Comparison of ENCODE assay signal across 20 cellular contexts in genomic region chr19:45169602-45170001, GRCh38. TPM values are rescaled to one million over a fixed set of nuclear protein-coding genes. Genes with fewer than 3 reads are reported as not detected.
DNase-seq lines count a peak whose midpoint lies in the region; ATAC-seq and TF ChIP-seq lines count a peak whose summit lies in the region.
"Had no signal": no experiment of that assay in that cellular context is flagged by ENCODE, and none has a peak within 500 bp of the region (broad histone marks: within the 10 kb centered on the region; RNA-seq: fewer than 3 reads in every experiment).

No MANE protein-coding gene starts in this region.

- ATAC-seq in activated CD4-positive, alpha-beta T cell treated with anti-CD3 and anti-CD28 coated beads for 36 hours = no peak
- no peak for ATAC-seq in CD4-positive, alpha-beta T cell (ENCODE audit: poor library complexity)
- no peak for ATAC-seq in activated T-helper 17 cell treated with anti-CD3 and anti-CD28 coated beads, Interleukin-2, amount 50 U/mL, for 72 hours (replicated peaks)
- ATAC-seq: CD8-positive, alpha-beta T cell; GM12878; PC-3 had no signal

- no peak overlapping the region for H3K27ac ChIP-seq in CD4-positive, alpha-beta T cell (ENCODE audit: low read depth, low read length)
- no peak overlapping the region for H3K27ac ChIP-seq in breast epithelium
- H3K27ac ChIP-seq: GM23248 had no signal

- TF ChIP-seq CTCF in CD4-positive, alpha-beta T cell (IDR thresholded peaks at IDR 0.05) = no peak
- no peak for TF ChIP-seq CTCF in breast epithelium (IDR thresholded peaks at IDR 0.05)

- H3K4me1 ChIP-seq in breast epithelium = peaks cover 0 to 7% of the 10 kb centered on the region in 2 donors

- TF ChIP-seq POLR2A in breast epithelium (IDR thresholded peaks at IDR 0.05) = no peak

- peaks cover 1% of the 10 kb centered on the region for H3K36me3 Mint-ChIP-seq in activated CD4-positive, alpha-beta T cell treated with anti-CD3 and anti-CD28 coated beads, Interleukin-2, amount 10 ng/mL, durations not matched to agents 24 days and 14 days (ENCODE audit: low read depth)
- H3K36me3 Mint-ChIP-seq in activated CD4-positive, alpha-beta T cell treated with anti-CD3 and anti-CD28 coated beads for 36 hours (ENCODE audit: low read depth) = no peaks in the 10 kb centered on the region
- H3K36me3 Mint-ChIP-seq in CD4-positive, alpha-beta T cell (ENCODE audit: low read depth) = no peaks in the 10 kb centered on the region
- H3K36me3 Mint-ChIP-seq in activated T-helper 17 cell treated with anti-CD3 and anti-CD28 coated beads, Interleukin-2, amount 50 U/mL, for 72 hours (ENCODE audit: low read depth) = no peaks in the 10 kb centered on the region

- no peak overlapping the region for H3K4me3 Mint-ChIP-seq in activated CD4-positive, alpha-beta T cell treated with anti-CD3 and anti-CD28 coated beads, Interleukin-2, amount 10 ng/mL, durations not matched to agents 24 days and 14 days
- no peak overlapping the region for H3K4me3 Mint-ChIP-seq in activated CD4-positive, alpha-beta T cell treated with anti-CD3 and anti-CD28 coated beads for 36 hours
- H3K4me3 Mint-ChIP-seq in CD4-positive, alpha-beta T cell = no peak overlapping the region
- H3K4me3 Mint-ChIP-seq in activated T-helper 17 cell treated with anti-CD3 and anti-CD28 coated beads, Interleukin-2, amount 50 U/mL, for 72 hours = peak overlapping the region; percentile 85
- H3K4me3 Mint-ChIP-seq: CD8-positive, alpha-beta T cell had no signal

- H3K27me3 ChIP-seq in CD4-positive, alpha-beta T cell (ENCODE audit: control insufficient read depth, insufficient read depth, low read length) = no peaks in the 10 kb centered on the region
- H3K27me3 ChIP-seq in breast epithelium = no peaks in the 10 kb centered on the region

- no peaks in the 10 kb centered on the region for H3K9me3 Mint-ChIP-seq in activated CD4-positive, alpha-beta T cell treated with anti-CD3 and anti-CD28 coated beads, Interleukin-2, amount 10 ng/mL, durations not matched to agents 24 days and 14 days
- no peaks in the 10 kb centered on the region for H3K9me3 Mint-ChIP-seq in activated CD4-positive, alpha-beta T cell treated with anti-CD3 and anti-CD28 coated beads for 36 hours (ENCODE audit: low read depth)
- H3K9me3 Mint-ChIP-seq in CD4-positive, alpha-beta T cell = no peaks in the 10 kb centered on the region
- H3K9me3 Mint-ChIP-seq in activated T-helper 17 cell treated with anti-CD3 and anti-CD28 coated beads, Interleukin-2, amount 50 U/mL, for 72 hours = no peaks in the 10 kb centered on the region
- H3K9me3 Mint-ChIP-seq: CD8-positive, alpha-beta T cell had no signal

- H3K27ac Mint-ChIP-seq in activated CD4-positive, alpha-beta T cell treated with anti-CD3 and anti-CD28 coated beads, Interleukin-2, amount 10 ng/mL, durations not matched to agents 24 days and 14 days = peak overlapping the region; percentile 69
- no peak overlapping the region for H3K27ac Mint-ChIP-seq in activated CD4-positive, alpha-beta T cell treated with anti-CD3 and anti-CD28 coated beads for 36 hours
- peak overlapping the region; percentile 47 for H3K27ac Mint-ChIP-seq in CD4-positive, alpha-beta T cell
- H3K27ac Mint-ChIP-seq in activated T-helper 17 cell treated with anti-CD3 and anti-CD28 coated beads, Interleukin-2, amount 50 U/mL, for 72 hours = no peak overlapping the region
- H3K27ac Mint-ChIP-seq: CD8-positive, alpha-beta T cell had no signal

- H3K36me3 ChIP-seq in breast epithelium = no peaks in the 10 kb centered on the region

- POLR2A ChIA-PET in activated CD4-positive, alpha-beta T cell treated with anti-CD3 and anti-CD28 coated beads for 36 hours (lab: Charles Lee) = no interaction called here
- POLR2A ChIA-PET in CD4-positive, alpha-beta T cell (lab: Charles Lee) = interaction anchor here (1.1 to 1.5 kb wide), 2 partner anchors 9 to 34 kb away, joined by 3 read pairs; partner anchors contain the start of genes BLOC1S3 and TRAPPC6A

- no peak overlapping the region for H3K4me3 ChIP-seq in breast epithelium
- H3K4me3 ChIP-seq: GM12878, GM23248 had no signal

- CTCF ChIA-PET in activated CD4-positive, alpha-beta T cell treated with anti-CD3 and anti-CD28 coated beads for 36 hours (lab: Charles Lee) = no interaction called here
- CTCF ChIA-PET in CD4-positive, alpha-beta T cell (lab: Charles Lee) = no interaction called here

- no peaks in the 10 kb centered on the region for H3K9me3 ChIP-seq in CD4-positive, alpha-beta T cell (ENCODE audit: control insufficient read depth, low read length)
- H3K9me3 ChIP-seq in breast epithelium = no peaks in the 10 kb centered on the region

- no peaks in the 10 kb centered on the region for H3K27me3 Mint-ChIP-seq in activated CD4-positive, alpha-beta T cell treated with anti-CD3 and anti-CD28 coated beads, Interleukin-2, amount 10 ng/mL, durations not matched to agents 24 days and 14 days
- H3K27me3 Mint-ChIP-seq in activated CD4-positive, alpha-beta T cell treated with anti-CD3 and anti-CD28 coated beads for 36 hours = no peaks in the 10 kb centered on the region
- H3K27me3 Mint-ChIP-seq in CD4-positive, alpha-beta T cell = no peaks in the 10 kb centered on the region
- H3K27me3 Mint-ChIP-seq in activated T-helper 17 cell treated with anti-CD3 and anti-CD28 coated beads, Interleukin-2, amount 50 U/mL, for 72 hours = no peaks in the 10 kb centered on the region

- no peak for DNase-seq in activated CD4-positive, alpha-beta T cell treated with anti-CD3 and anti-CD28 coated beads, Interleukin-2, amount 10 ng/mL, durations not matched to agents 24 days and 14 days
- no peak for DNase-seq in activated CD4-positive, alpha-beta T cell treated with anti-CD3 and anti-CD28 coated beads for 36 hours
- DNase-seq in CD4-positive, alpha-beta T cell = no peak
- DNase-seq in islet precursor cell (peak; percentile 42), NCI-H524 treated with DMSO at 0.1 percent for 48 hours (lab: John Stamatoyannopoulos, UW) (no peak), breast epithelium (ENCODE audit: low spot score in 2 of 2) (no peak), HuH-7.5 (ENCODE audit: low spot score) (no peak)
- DNase-seq: 8988T; Calu3; CD8-positive, alpha-beta T cell; GM23248; HCEC 1CT; KBM-7; NCI-H1105; NCI-H1694; NCI-H774; PC-3; RPMI8226 had no signal

- peaks cover 30% of the 10 kb centered on the region for H3K4me1 Mint-ChIP-seq in activated CD4-positive, alpha-beta T cell treated with anti-CD3 and anti-CD28 coated beads, Interleukin-2, amount 10 ng/mL, durations not matched to agents 24 days and 14 days
- peaks cover 36% of the 10 kb centered on the region for H3K4me1 Mint-ChIP-seq in activated CD4-positive, alpha-beta T cell treated with anti-CD3 and anti-CD28 coated beads for 36 hours
- peaks cover 28% of the 10 kb centered on the region for H3K4me1 Mint-ChIP-seq in CD4-positive, alpha-beta T cell (ENCODE audit: low read depth)
- peaks cover 10% of the 10 kb centered on the region for H3K4me1 Mint-ChIP-seq in activated T-helper 17 cell treated with anti-CD3 and anti-CD28 coated beads, Interleukin-2, amount 50 U/mL, for 72 hours

- intact Hi-C loops in activated CD4-positive, alpha-beta T cell treated with anti-CD3 and anti-CD28 coated beads, Interleukin-2, amount 10 ng/mL, durations not matched to agents 24 days and 14 days (cut with micrococcal nuclease) = no loop called here
- intact Hi-C loops in activated CD4-positive, alpha-beta T cell treated with anti-CD3 and anti-CD28 coated beads for 36 hours (cut with DNase I, micrococcal nuclease) = no loop called here
- intact Hi-C loops in CD4-positive, alpha-beta T cell (cut with DNase I, micrococcal nuclease) = loop anchor here in 1 of 2 experiments (10.0 kb wide), 1 partner anchor 525 kb away; the partner anchor contains the start of genes QPCTL and SNRPD2
- intact Hi-C loops in breast epithelium (cut with DNase I; ENCODE audit: low total_unique reads) = loop anchor here (5.0 kb wide), 1 partner anchor 1722 kb away; no protein-coding TSS in a partner anchor

RNA-seq across cellular contexts. Expression of gene TRAPPC6A, which starts 8.4 kb away (rescaled TPM):
- 24.7 and 28.5 TPM in 2 replicates for total RNA-seq in activated CD4-positive, alpha-beta T cell treated with anti-CD3 and anti-CD28 coated beads, Interleukin-2, amount 10 ng/mL, durations not matched to agents 24 days and 14 days
- 10 to 100 TPM; 18.3 to 25.1 TPM for total RNA-seq in activated CD4-positive, alpha-beta T cell treated with anti-CD3 and anti-CD28 coated beads for 36 hours
- total RNA-seq in CD4-positive, alpha-beta T cell = 10 to 100 TPM; 32.0 to 38.8 TPM
- 10 to 100 TPM; 12.9 to 32.1 TPM for total RNA-seq in activated T-helper 17 cell treated with anti-CD3 and anti-CD28 coated beads, Interleukin-2, amount 50 U/mL, for 72 hours
- 10 to 100 TPM; 29.5 to 54.4 (median 34.7) TPM for total RNA-seq in breast epithelium

RNA-seq across cellular contexts. Expression of gene NKPD1, which starts 8.8 kb away (rescaled TPM):
- 0.16 and 0.28 TPM in 2 replicates for total RNA-seq in activated CD4-positive, alpha-beta T cell treated with anti-CD3 and anti-CD28 coated beads, Interleukin-2, amount 10 ng/mL, durations not matched to agents 24 days and 14 days
- total RNA-seq in activated CD4-positive, alpha-beta T cell treated with anti-CD3 and anti-CD28 coated beads for 36 hours = under 1 TPM; 0.09 to 0.11 TPM
- under 1 TPM; 0.73 to 0.91 TPM for total RNA-seq in CD4-positive, alpha-beta T cell
- total RNA-seq in activated T-helper 17 cell treated with anti-CD3 and anti-CD28 coated beads, Interleukin-2, amount 50 U/mL, for 72 hours = under 1 TPM; 0.06 to 0.40 TPM
- 1 to 10 TPM in 2 of 3 donors, under 1 TPM in 1; 0.16 to 1.3 (median 1.0) TPM for total RNA-seq in breast epithelium

RNA-seq across cellular contexts. Expression of gene BLOC1S3, which starts 9.0 kb away (rescaled TPM):
- 10.1 and 12.2 TPM in 2 replicates for total RNA-seq in activated CD4-positive, alpha-beta T cell treated with anti-CD3 and anti-CD28 coated beads, Interleukin-2, amount 10 ng/mL, durations not matched to agents 24 days and 14 days
- total RNA-seq in activated CD4-positive, alpha-beta T cell treated with anti-CD3 and anti-CD28 coated beads for 36 hours = 10 to 100 TPM; 10.7 to 11.2 TPM
- total RNA-seq in CD4-positive, alpha-beta T cell = 10 to 100 TPM; 14.7 to 18.8 TPM
- 10 to 100 TPM; 13.9 to 16.7 TPM for total RNA-seq in activated T-helper 17 cell treated with anti-CD3 and anti-CD28 coated beads, Interleukin-2, amount 50 U/mL, for 72 hours
- 10 to 100 TPM; 10.2 to 13.0 (median 10.6) TPM for total RNA-seq in breast epithelium

Comparison
In these comparisons a context has a peak if more than half of its experiments do, and no peak if none do; other contexts are left out.
1. H3K27ac Mint-ChIP-seq: peak in activated CD4-positive, alpha-beta T cell treated with anti-CD3 and anti-CD28 coated beads, Interleukin-2, amount 10 ng/mL, durations not matched to agents 24 days and 14 days (single experiment) and CD4-positive, alpha-beta T cell (single experiment); none in activated CD4-positive, alpha-beta T cell treated with anti-CD3 and anti-CD28 coated beads for 36 hours (single experiment) and activated T-helper 17 cell treated with anti-CD3 and anti-CD28 coated beads, Interleukin-2, amount 50 U/mL, for 72 hours (single experiment).